9 cellular contexts compared by ENCODE assay signal in the genomic region with DNA sequence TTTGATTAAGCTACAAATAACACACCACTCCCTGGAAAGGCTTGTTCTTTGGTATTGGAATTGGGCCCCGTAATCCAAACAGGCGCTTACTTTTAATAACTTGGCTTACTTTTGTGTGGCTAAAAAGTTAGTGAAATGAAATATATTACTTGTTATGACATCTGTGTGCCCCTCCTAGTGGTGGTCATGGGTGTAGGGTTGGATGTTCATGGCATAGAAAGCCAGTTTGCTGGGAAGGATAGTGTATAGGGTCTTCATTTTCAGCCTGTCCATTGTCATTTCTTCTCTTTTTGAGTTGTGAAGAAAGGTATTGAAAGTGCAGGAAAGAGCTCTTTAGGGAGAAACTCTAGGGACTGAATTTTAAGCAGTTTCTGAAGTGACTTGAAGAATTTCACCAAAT. TPM values are rescaled to one million over a fixed set of nuclear protein-coding genes. Genes with fewer than 3 reads are reported as not detected.
DNase-seq lines count a peak whose midpoint lies in the region; ATAC-seq and TF ChIP-seq lines count a peak whose summit lies in the region.
"Had no signal": no experiment of that assay in that cellular context is flagged by ENCODE, and none has a peak within 500 bp of the region (broad histone marks: within the 10 kb centered on the region; RNA-seq: fewer than 3 reads in every experiment).

No MANE protein-coding gene starts in this region.

- H3K9me3 ChIP-seq in Caco-2, result no peaks in the 10 kb centered on the region

- ATAC-seq in HG03175 (IDR thresholded peaks at IDR 0.05; ENCODE audit: unreplicated experiment), result no peak

- POLR2A ChIA-PET in Caco-2 (lab: Charles Lee), result no interaction called here

- TF ChIP-seq CTCF in Caco-2 (IDR thresholded peaks at IDR 0.05; ENCODE audit: insufficient read depth in 1 of 2, low read depth in 1 of 2, low read length in 1 of 2, severe bottlenecking in 1 of 2, unreplicated experiment in 1 of 2), result peak; percentile 11 to 26

- peaks cover 35% of the 10 kb centered on the region for H3K4me1 Mint-ChIP-seq in Caco-2 (ENCODE audit: low read depth, unreplicated experiment)
- peaks cover 93% of the 10 kb centered on the region for H3K4me1 Mint-ChIP-seq in activated naive CD4-positive, alpha-beta T cell treated with anti-CD3 and anti-CD28 coated beads, Interleukin-2, amount 50 U/mL, for 24 hours

- in situ Hi-C loops in G401 (cut with HindIII; ENCODE audit: low sequenced_read_pairs), result no loop called here

- H3K36me3 Mint-ChIP-seq in Caco-2 (ENCODE audit: insufficient read depth, unreplicated experiment), result peaks cover 13% of the 10 kb centered on the region
- H3K36me3 Mint-ChIP-seq in activated naive CD4-positive, alpha-beta T cell treated with anti-CD3 and anti-CD28 coated beads, Interleukin-2, amount 50 U/mL, for 24 hours, result peaks cover 17% of the 10 kb centered on the region

- no peak overlapping the region for H3K4me3 ChIP-seq in Caco-2 (ENCODE audit: low read depth, low read length)

- no peaks in the 10 kb centered on the region for H3K27me3 ChIP-seq in Caco-2 (replicated peaks; ENCODE audit: control insufficient read depth, insufficient read depth, low read length)

- intact Hi-C loops in Caco-2 (cut with micrococcal nuclease; ENCODE audit: unreplicated experiment), result no loop called here

- CTCF ChIA-PET in Caco-2 (lab: Charles Lee), result no interaction called here

- no peaks in the 10 kb centered on the region for H3K27me3 Mint-ChIP-seq in Caco-2 (ENCODE audit: insufficient read depth, unreplicated experiment)
- H3K27me3 Mint-ChIP-seq in activated naive CD4-positive, alpha-beta T cell treated with anti-CD3 and anti-CD28 coated beads, Interleukin-2, amount 50 U/mL, for 24 hours, result no peaks in the 10 kb centered on the region

- no peaks in the 10 kb centered on the region for H3K36me3 ChIP-seq in Caco-2 (ENCODE audit: control insufficient read depth, insufficient read depth, low read length)

- DNase-seq in Caco-2 (no peak), HCEC 1CT (peak; percentile 27), lung microvascular endothelial cell (ENCODE audit: low read depth in 2 of 2) (peak; percentile 55 to 75), G401 (ENCODE audit: low spot score) (no peak), 8988T (no peak), NCI-H524 treated with DMSO at 0.1 percent for 48 hours (lab: John Stamatoyannopoulos, UW) (no peak)
- DNase-seq: NCI-H510A had no signal

- BruUV-seq in Caco-2 (replicated peaks; lab: Mats Ljungman, UMichigan), result no TSS peak

- H3K4me3 Mint-ChIP-seq in Caco-2 (ENCODE audit: unreplicated experiment), result no peak overlapping the region
- H3K4me3 Mint-ChIP-seq in activated naive CD4-positive, alpha-beta T cell treated with anti-CD3 and anti-CD28 coated beads, Interleukin-2, amount 50 U/mL, for 24 hours, result peak overlapping the region; percentile 1

- no peak overlapping the region for H3K27ac Mint-ChIP-seq in Caco-2 (ENCODE audit: unreplicated experiment)
- peak overlapping the region; percentile 49 for H3K27ac Mint-ChIP-seq in activated naive CD4-positive, alpha-beta T cell treated with anti-CD3 and anti-CD28 coated beads, Interleukin-2, amount 50 U/mL, for 24 hours

- H3K9me3 Mint-ChIP-seq in Caco-2 (ENCODE audit: unreplicated experiment), result no peaks in the 10 kb centered on the region
- no peaks in the 10 kb centered on the region for H3K9me3 Mint-ChIP-seq in activated naive CD4-positive, alpha-beta T cell treated with anti-CD3 and anti-CD28 coated beads, Interleukin-2, amount 50 U/mL, for 24 hours

- H3K4me1 ChIP-seq in Caco-2, result peaks cover 15% of the 10 kb centered on the region

RNA-seq across cellular contexts. Expression of gene CDC14A, which starts 5.9 kb away (rescaled TPM):
- total RNA-seq in Caco-2 (2022) (7.3 and 7.4 TPM in 2 replicates), lung microvascular endothelial cell (5.7 and 6.0 TPM in 2 replicates)
- total RNA-seq in G401 (2014; rRNA removed; shearing (Covaris generic)), result 4.1 and 9.9 TPM in 2 replicates

Comparison
In these comparisons a context has a peak if more than half of its experiments do, and no peak if none do; other contexts are left out.
1. DNase-seq: peak in HCEC 1CT (single experiment) and lung microvascular endothelial cell (2 of 2); none in Caco-2 (0 of 2), G401 (single experiment), 8988T (single experiment) and NCI-H524 treated with DMSO at 0.1 percent for 48 hours (single experiment).